13 cellular contexts compared by ENCODE assay signal in the genomic region with DNA sequence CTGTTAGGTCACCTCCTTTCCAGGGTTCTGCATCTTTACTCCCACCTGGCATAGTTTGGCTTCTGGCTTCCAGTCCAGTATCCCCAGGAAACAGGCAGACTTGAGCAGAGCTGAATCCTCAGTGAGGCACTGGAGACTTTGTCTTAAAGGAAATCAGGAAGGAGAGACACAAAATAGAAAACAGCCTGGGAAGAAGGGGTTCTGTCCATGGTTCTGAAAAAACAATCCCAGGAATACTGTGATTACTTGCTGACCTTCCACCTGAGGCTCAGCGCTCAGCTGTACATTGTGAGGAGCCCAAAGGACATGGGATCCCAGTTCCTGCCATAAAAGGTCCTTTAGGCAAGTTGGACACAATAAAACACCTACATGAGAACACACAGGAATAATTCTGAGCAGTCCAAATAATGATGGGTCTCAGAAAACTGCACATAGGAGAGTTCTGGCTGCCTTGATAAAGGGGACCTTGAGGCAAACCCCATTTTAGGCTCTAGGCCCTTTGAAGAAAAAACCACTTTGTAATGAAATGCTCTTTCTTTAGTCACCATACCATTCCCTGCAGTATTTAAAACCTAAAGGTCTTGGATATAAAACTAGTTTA.
DNase-seq lines count a peak whose midpoint lies in the region; ATAC-seq, FAIRE-seq and TF ChIP-seq lines count a peak whose summit lies in the region.
"Had no signal": no experiment of that assay in that cellular context is flagged by ENCODE, and none has a peak within 500 bp of the region (broad histone marks: within the 10 kb centered on the region; RNA-seq: fewer than 3 reads in every experiment).

No MANE protein-coding gene starts in this region.

- H3K4me1 Mint-ChIP-seq in HFFc6 (ENCODE audit: low read depth) (peaks cover 11% of the 10 kb centered on the region), astrocyte (ENCODE audit: low read depth, unreplicated experiment) (peaks cover 9% of the 10 kb centered on the region)
- peaks cover 0 to 2% (median 0%) of the 10 kb centered on the region in 7 donors for H3K4me1 Mint-ChIP-seq in naive thymus-derived CD4-positive, alpha-beta T cell
- H3K4me1 Mint-ChIP-seq: nephron had no signal

- ATAC-seq in naive thymus-derived CD4-positive, alpha-beta T cell = no peak
- ATAC-seq in Right ventricle myocardium superior (ENCODE audit: poor library complexity) = no peak
- ATAC-seq: activated CD8-positive, alpha-beta T cell treated with anti-CD3 and anti-CD28 coated beads for 36 hours had no signal

- no peaks in the 10 kb centered on the region for H3K9me2 ChIP-seq in hepatocyte (replicated peaks; ENCODE audit: insufficient read depth)

- CTCF ChIA-PET in naive thymus-derived CD4-positive, alpha-beta T cell (lab: Charles Lee) = no interaction called here

- H3K4me3 Mint-ChIP-seq in HFFc6 (no peak overlapping the region), astrocyte (ENCODE audit: unreplicated experiment) (no peak overlapping the region)
- H3K4me3 Mint-ChIP-seq in naive thymus-derived CD4-positive, alpha-beta T cell = no peak overlapping the region
- H3K4me3 Mint-ChIP-seq: activated CD8-positive, alpha-beta T cell treated with anti-CD3 and anti-CD28 coated beads for 36 hours; nephron had no signal

- H3K9me3 Mint-ChIP-seq in HFFc6 (no peaks in the 10 kb centered on the region), astrocyte (ENCODE audit: unreplicated experiment) (peaks cover 5% of the 10 kb centered on the region)
- H3K9me3 Mint-ChIP-seq in naive thymus-derived CD4-positive, alpha-beta T cell = peaks cover 0 to 2% (median 0%) of the 10 kb centered on the region in 11 donors
- H3K9me3 Mint-ChIP-seq: activated CD8-positive, alpha-beta T cell treated with anti-CD3 and anti-CD28 coated beads for 36 hours; nephron had no signal

- WGBS in hepatocyte (ENCODE audit: low lambda C conversion rate, missing lambda C conversion rate) = 45% methylated on average over 1 of the region's 1 CpG

- no peaks in the 10 kb centered on the region for H3K79me2 ChIP-seq in astrocyte (ENCODE audit: insufficient read depth, low read length)
- H3K79me2 ChIP-seq in hepatocyte = no peaks in the 10 kb centered on the region

- H4K20me1 ChIP-seq in astrocyte (ENCODE audit: insufficient read depth, low read length) (no peaks in the 10 kb centered on the region), hepatocyte (ENCODE audit: insufficient read depth, poor library complexity, severe bottlenecking) (no peaks in the 10 kb centered on the region)

- H3K36me3 ChIP-seq in astrocyte (ENCODE audit: insufficient read depth, low read length) (no peaks in the 10 kb centered on the region), hepatocyte (replicated peaks; ENCODE audit: insufficient read depth, low read depth) (no peaks in the 10 kb centered on the region)
- no peaks in the 10 kb centered on the region for H3K36me3 ChIP-seq in naive thymus-derived CD4-positive, alpha-beta T cell (ENCODE audit: control insufficient read depth in 2 of 3, insufficient read depth in 3 of 3, low read length in 3 of 3)
- H3K36me3 ChIP-seq: upper lobe of left lung had no signal

- H3K36me3 Mint-ChIP-seq in HFFc6 (ENCODE audit: low read depth) (no peaks in the 10 kb centered on the region), astrocyte (ENCODE audit: low read depth, unreplicated experiment) (no peaks in the 10 kb centered on the region)
- peaks cover 0 to 4% (median 0%) of the 10 kb centered on the region in 5 donors for H3K36me3 Mint-ChIP-seq in naive thymus-derived CD4-positive, alpha-beta T cell

- TF ChIP-seq CTCF in HFFc6 (IDR thresholded peaks at IDR 0.05) = no peak
- TF ChIP-seq CTCF in astrocyte (IDR thresholded peaks at IDR 0.05; ENCODE audit: insufficient read depth, low read depth, low read length) = no peak
- TF ChIP-seq CTCF in hepatocyte (IDR thresholded peaks at IDR 0.05; ENCODE audit: poor library complexity) = no peak

- H3K4me2 ChIP-seq in astrocyte (ENCODE audit: low read length) (no peak overlapping the region), hepatocyte (no peak overlapping the region)

- H3K27ac Mint-ChIP-seq in HFFc6 (no peak overlapping the region), astrocyte (ENCODE audit: unreplicated experiment) (no peak overlapping the region)
- no peak overlapping the region for H3K27ac Mint-ChIP-seq in naive thymus-derived CD4-positive, alpha-beta T cell
- H3K27ac Mint-ChIP-seq: activated CD8-positive, alpha-beta T cell treated with anti-CD3 and anti-CD28 coated beads for 36 hours; nephron had no signal

- H3K9ac ChIP-seq in astrocyte (ENCODE audit: low read length) = no peak overlapping the region

- no peak for FAIRE-seq in astrocyte (lab: Jason Lieb, UNC)

- peaks cover 8% of the 10 kb centered on the region for H3K27me3 ChIP-seq in astrocyte (ENCODE audit: insufficient read depth, low read length)
- peaks cover under 1% of the 10 kb centered on the region for H3K27me3 ChIP-seq in hepatocyte
- H3K27me3 ChIP-seq in naive thymus-derived CD4-positive, alpha-beta T cell (ENCODE audit: control insufficient read depth in 2 of 2, insufficient read depth in 2 of 2, low read length in 2 of 2) = peaks cover 0 to 7% of the 10 kb centered on the region in 2 donors
- H3K27me3 ChIP-seq: upper lobe of left lung had no signal

- DNase-seq in A172 (ENCODE audit: low spot score) = peak; percentile 47
- DNase-seq in HFFc6 = peak; percentile 6
- DNase-seq in astrocyte (ENCODE audit: low read depth) = peak; percentile 8
- peak; percentile 69 for DNase-seq in hepatocyte (ENCODE audit: low spot score)
- no peak for DNase-seq in activated CD4-positive, alpha-beta T cell treated with anti-CD3 and anti-CD28 coated beads, Interleukin-2, amount 50 U/mL, for 48 hours
- no peak for DNase-seq in naive thymus-derived CD4-positive, alpha-beta T cell
- DNase-seq in activated CD8-positive, alpha-beta memory T cell treated with anti-CD3 and anti-CD28 coated beads, Interleukin-2, amount 50 U/mL, for 4 hours = no peak
- DNase-seq in Right ventricle myocardium superior = no peak
- DNase-seq: activated CD8-positive, alpha-beta T cell treated with anti-CD3 and anti-CD28 coated beads for 36 hours; activated gamma-delta T cell treated with Interleukin-2 at 50 U/mL for 16 hours; NCI-H2107; upper lobe of left lung had no signal

- H3K9me3 ChIP-seq in astrocyte (ENCODE audit: insufficient read depth, low read depth, low read length) (no peaks in the 10 kb centered on the region), hepatocyte (ENCODE audit: low read depth) (no peaks in the 10 kb centered on the region)
- no peaks in the 10 kb centered on the region for H3K9me3 ChIP-seq in naive thymus-derived CD4-positive, alpha-beta T cell (ENCODE audit: control insufficient read depth in 2 of 3, low read length in 3 of 3)
- H3K9me3 ChIP-seq: upper lobe of left lung had no signal

- H3K27me3 Mint-ChIP-seq in HFFc6 (ENCODE audit: insufficient read depth) = peaks cover 33% of the 10 kb centered on the region
- H3K27me3 Mint-ChIP-seq in astrocyte (ENCODE audit: low read depth, unreplicated experiment) = peaks cover 64% of the 10 kb centered on the region
- peaks cover 27 to 45% (median 32%) of the 10 kb centered on the region in 5 donors for H3K27me3 Mint-ChIP-seq in naive thymus-derived CD4-positive, alpha-beta T cell

- H3K4me3 ChIP-seq in astrocyte (ENCODE audit: insufficient read depth, low read depth, low read length) (no peak overlapping the region), hepatocyte (no peak overlapping the region)
- H3K4me3 ChIP-seq in naive thymus-derived CD4-positive, alpha-beta T cell (ENCODE audit: low read length) = no peak overlapping the region
- H3K4me3 ChIP-seq: upper lobe of left lung had no signal

- no peak overlapping the region for H2AFZ ChIP-seq in astrocyte (ENCODE audit: low read depth, low read length)
- H2AFZ ChIP-seq in hepatocyte = no peak overlapping the region

- intact Hi-C loops in naive thymus-derived CD4-positive, alpha-beta T cell (cut with micrococcal nuclease) = no loop called here
- intact Hi-C loops in Right ventricle myocardium superior (cut with DNase I) = no loop called here

- H3K27ac ChIP-seq in astrocyte (ENCODE audit: low read depth, low read length) = no peak overlapping the region
- H3K27ac ChIP-seq in hepatocyte = no peak overlapping the region
- no peak overlapping the region for H3K27ac ChIP-seq in naive thymus-derived CD4-positive, alpha-beta T cell (ENCODE audit: low read depth, low read length)
- H3K27ac ChIP-seq: upper lobe of left lung had no signal

- H3K4me1 ChIP-seq in astrocyte (ENCODE audit: insufficient read depth, low read length) (peaks cover 12% of the 10 kb centered on the region), hepatocyte (ENCODE audit: insufficient read depth) (no peaks in the 10 kb centered on the region)
- no peaks in the 10 kb centered on the region for H3K4me1 ChIP-seq in naive thymus-derived CD4-positive, alpha-beta T cell (ENCODE audit: control insufficient read depth in 2 of 2, insufficient read depth in 2 of 2, low read length in 2 of 2)
- H3K4me1 ChIP-seq: upper lobe of left lung had no signal

- POLR2A ChIA-PET in naive thymus-derived CD4-positive, alpha-beta T cell (lab: Charles Lee) = no interaction called here

Comparison
In these comparisons a context has a peak if more than half of its experiments do, and no peak if none do; other contexts are left out.
1. DNase-seq: peak in A172 (single experiment), HFFc6 (single experiment), astrocyte (single experiment) and hepatocyte (single experiment); none in activated CD4-positive, alpha-beta T cell treated with anti-CD3 and anti-CD28 coated beads, Interleukin-2, amount 50 U/mL, for 48 hours (0 of 2), naive thymus-derived CD4-positive, alpha-beta T cell (0 of 9), activated CD8-positive, alpha-beta memory T cell treated with anti-CD3 and anti-CD28 coated beads, Interleukin-2, amount 50 U/mL, for 4 hours (single experiment) and Right ventricle myocardium superior (single experiment).